In the genomic region with DNA sequence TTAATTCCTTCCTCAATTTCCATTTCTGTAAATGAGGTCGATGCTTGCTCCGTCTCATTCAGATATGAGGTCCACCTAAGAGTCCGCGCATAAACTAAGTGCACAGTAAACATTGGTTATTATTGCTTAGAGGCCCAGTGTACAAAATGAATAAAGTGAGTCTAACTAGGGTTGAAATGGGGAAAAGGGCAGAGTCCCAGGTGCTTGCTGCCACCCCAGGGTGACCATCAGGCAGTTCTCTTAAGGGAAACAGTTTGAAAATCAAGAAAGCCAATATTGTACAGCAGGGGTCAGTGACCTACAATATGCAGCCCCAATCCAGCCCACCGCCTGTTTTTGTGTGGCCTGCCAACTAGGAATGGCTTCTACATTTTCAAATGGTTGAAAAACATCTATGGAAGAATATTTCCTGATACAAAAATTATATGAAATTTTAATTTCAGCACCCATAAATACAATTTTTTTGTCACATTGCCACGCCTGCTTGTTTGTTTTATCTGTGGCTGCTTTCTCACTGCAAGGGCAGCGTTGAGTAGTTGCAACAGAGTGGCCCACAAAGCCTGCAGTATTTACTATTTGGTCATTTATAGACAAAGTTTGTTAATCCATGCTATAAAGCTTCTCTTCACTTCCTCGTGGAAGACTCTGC, we compare ENCODE assay signal across 1 cellular context.
TF ChIP-seq lines count a peak whose summit lies in the region.

No MANE protein-coding gene starts in this region.

TF ChIP-seq in GM23338, 12 proteins besides CTCF, POLR2A, EP300 and RAD21 (continued from another document):
- TF ChIP-seq REST (IDR thresholded peaks at IDR 0.05; ENCODE audit: unreplicated experiment) (no peak), ZNF462 (CRISPR knock-in tag; IDR thresholded peaks at IDR 0.05) (no peak), CREB1 (CRISPR knock-in tag; IDR thresholded peaks at IDR 0.05; ENCODE audit: low read depth) (no peak), EZH2 (IDR thresholded peaks at IDR 0.05; ENCODE audit: low read depth, unreplicated experiment) (no peak), STAT1 (IDR thresholded peaks at IDR 0.05; ENCODE audit: unreplicated experiment) (no peak), ETS1 (IDR thresholded peaks at IDR 0.05) (no peak)
